ENCODE assay signal across 1 cellular context in the genomic region with DNA sequence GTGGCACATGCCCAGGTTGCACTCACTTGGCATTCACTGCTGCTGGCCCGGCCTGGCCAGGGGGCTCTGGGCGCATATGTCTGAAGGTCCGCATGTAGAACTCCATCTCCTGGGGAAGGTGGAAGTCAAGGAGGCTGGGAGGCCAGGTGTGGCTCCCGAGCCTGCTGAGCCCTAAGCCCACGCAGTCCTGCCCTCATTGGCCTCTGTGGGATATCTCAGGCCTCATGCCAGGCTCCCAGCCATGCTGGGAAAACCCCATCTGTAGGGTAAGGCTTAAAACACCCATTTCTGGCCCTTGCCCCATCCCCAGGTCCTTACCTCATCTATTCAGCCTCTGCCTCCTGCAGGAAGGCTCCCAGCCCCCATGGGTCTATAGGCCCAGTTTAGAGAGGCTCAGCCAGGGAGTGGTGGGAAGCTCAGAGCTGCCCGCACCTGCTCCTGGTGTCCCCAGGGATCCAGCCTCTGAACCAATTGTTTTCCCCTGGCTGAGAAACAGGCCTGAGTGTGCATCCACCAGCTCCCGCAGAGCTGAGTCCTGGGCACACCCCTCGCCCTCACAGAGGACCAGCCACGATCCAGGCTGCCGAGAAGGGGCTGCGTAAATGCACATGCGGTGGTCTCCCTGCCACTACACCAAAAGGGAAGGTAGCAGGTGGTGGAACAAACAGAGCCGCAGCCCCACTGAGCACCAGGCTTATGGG.
TF ChIP-seq lines count a peak whose summit lies in the region.

No MANE protein-coding gene starts in this region.

TF ChIP-seq in HCT116, 20 proteins besides CTCF, POLR2A, EP300 and RAD21 (continued from another document):
- no peak for TF ChIP-seq EZH2 (IDR thresholded peaks at IDR 0.05)
- TF ChIP-seq SRF (IDR thresholded peaks at IDR 0.05; ENCODE audit: low read depth) = no peak
- TF ChIP-seq FOSL1 (IDR thresholded peaks at IDR 0.05; ENCODE audit: low read depth) = no peak
- TF ChIP-seq, protein P1, sequence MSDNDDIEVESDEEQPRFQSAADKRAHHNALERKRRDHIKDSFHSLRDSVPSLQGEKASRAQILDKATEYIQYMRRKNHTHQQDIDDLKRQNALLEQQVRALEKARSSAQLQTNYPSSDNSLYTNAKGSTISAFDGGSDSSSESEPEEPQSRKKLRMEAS (IDR thresholded peaks at IDR 0.05) = no peak
- no peak for TF ChIP-seq YY1 (IDR thresholded peaks at IDR 0.05; ENCODE audit: extremely low read depth, insufficient replicate concordance, low read depth, low read length)
- TF ChIP-seq TCF7L2 (IDR thresholded peaks at IDR 0.05; ENCODE audit: borderline replicate concordance, extremely low read depth, insufficient read depth, insufficient read length) = no peak
- TF ChIP-seq JUND (IDR thresholded peaks at IDR 0.05) = no peak
- TF ChIP-seq POLR2AphosphoS5 (IDR thresholded peaks at IDR 0.05; ENCODE audit: low read depth, low read length) = no peak
- TF ChIP-seq EZH2phosphoT487 (IDR thresholded peaks at IDR 0.05; ENCODE audit: borderline replicate concordance) = no peak
- TF ChIP-seq SP1 (IDR thresholded peaks at IDR 0.05; ENCODE audit: low read depth) = no peak
- no peak for TF ChIP-seq ZFX (IDR thresholded peaks at IDR 0.05)
- TF ChIP-seq, protein P2, sequence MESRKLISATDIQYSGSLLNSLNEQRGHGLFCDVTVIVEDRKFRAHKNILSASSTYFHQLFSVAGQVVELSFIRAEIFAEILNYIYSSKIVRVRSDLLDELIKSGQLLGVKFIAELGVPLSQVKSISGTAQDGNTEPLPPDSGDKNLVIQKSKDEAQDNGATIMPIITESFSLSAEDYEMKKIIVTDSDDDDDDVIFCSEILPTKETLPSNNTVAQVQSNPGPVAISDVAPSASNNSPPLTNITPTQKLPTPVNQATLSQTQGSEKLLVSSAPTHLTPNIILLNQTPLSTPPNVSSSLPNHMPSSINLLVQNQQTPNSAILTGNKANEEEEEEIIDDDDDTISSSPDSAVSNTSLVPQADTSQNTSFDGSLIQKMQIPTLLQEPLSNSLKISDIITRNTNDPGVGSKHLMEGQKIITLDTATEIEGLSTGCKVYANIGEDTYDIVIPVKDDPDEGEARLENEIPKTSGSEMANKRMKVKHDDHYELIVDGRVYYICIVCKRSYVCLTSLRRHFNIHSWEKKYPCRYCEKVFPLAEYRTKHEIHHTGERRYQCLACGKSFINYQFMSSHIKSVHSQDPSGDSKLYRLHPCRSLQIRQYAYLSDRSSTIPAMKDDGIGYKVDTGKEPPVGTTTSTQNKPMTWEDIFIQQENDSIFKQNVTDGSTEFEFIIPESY (IDR thresholded peaks at IDR 0.05; ENCODE audit: extremely low read depth, insufficient replicate concordance, low read length) = no peak
